9 cellular contexts compared by ENCODE assay signal in the genomic region with DNA sequence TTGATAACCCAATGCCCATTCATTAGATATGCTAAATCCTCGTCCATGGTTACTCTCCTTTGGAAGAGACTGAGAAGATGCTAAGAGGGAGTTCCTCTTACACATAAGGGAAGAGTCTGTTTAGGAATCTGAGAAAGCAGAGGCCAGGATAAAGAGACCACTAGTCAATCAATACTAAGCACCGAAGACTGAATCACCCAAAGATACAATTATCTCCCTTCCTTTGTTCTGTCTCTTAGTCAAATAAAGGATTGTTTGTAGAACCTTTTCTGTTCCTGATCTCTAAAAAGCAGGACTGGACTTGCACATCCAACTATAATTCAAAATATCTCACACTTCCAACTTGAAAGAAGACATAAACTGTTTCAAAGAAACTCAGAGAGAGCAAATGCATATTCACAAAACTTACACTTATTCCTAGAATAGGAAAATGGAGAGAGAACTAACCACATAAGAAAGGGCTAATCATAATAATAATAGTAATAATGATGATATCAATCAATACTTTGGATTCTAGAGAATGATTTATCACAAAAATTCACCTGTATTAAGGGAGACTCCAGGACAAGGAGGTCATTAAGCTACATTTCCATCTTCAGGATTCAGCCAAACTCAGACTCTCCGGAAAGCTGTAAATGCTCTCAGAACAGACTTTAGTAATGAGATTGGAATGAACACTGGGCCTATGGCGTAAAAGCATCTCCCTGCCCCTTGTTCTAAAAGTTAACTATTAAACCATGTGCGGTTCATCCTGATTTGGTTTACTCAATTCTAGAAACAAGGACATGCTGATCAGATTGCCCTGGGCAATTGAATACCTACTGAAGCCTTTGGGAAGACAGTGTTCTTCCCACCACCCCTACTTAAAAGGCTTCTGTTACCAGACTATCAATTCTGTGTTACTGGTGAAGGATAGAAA.
DNase-seq lines count a peak whose midpoint lies in the region; ATAC-seq and TF ChIP-seq lines count a peak whose summit lies in the region.
"Had no signal": no experiment of that assay in that cellular context is flagged by ENCODE, and none has a peak within 500 bp of the region (broad histone marks: within the 10 kb centered on the region; RNA-seq: fewer than 3 reads in every experiment).

No MANE protein-coding gene starts in this region.

- TF ChIP-seq CTCF in RWPE2 (IDR thresholded peaks at IDR 0.05; ENCODE audit: poor library complexity, severe bottlenecking) (no peak), left ventricle myocardium inferior (IDR thresholded peaks at IDR 0.05; ENCODE audit: borderline replicate concordance) (no peak)

- peak overlapping the region; percentile 74 for H3K9ac ChIP-seq in skeletal muscle satellite cell (ENCODE audit: low read depth, low read length)

- H3K27me3 ChIP-seq in RWPE2 (ENCODE audit: insufficient read depth, poor library complexity, severe bottlenecking): no peaks in the 10 kb centered on the region
- no peaks in the 10 kb centered on the region for H3K27me3 ChIP-seq in left ventricle myocardium inferior (ENCODE audit: low read depth)
- H3K27me3 ChIP-seq in skeletal muscle satellite cell (ENCODE audit: control insufficient read depth, insufficient read depth, low read length): no peaks in the 10 kb centered on the region

- H3K27ac ChIP-seq in RWPE2 (ENCODE audit: poor library complexity, severe bottlenecking) (no peak overlapping the region), left ventricle myocardium inferior (replicated peaks) (peak overlapping the region; percentile 72)

- H3K9me3 ChIP-seq in RWPE2 (ENCODE audit: severe bottlenecking): no peaks in the 10 kb centered on the region
- H3K9me3 ChIP-seq in left ventricle myocardium inferior (replicated peaks): no peaks in the 10 kb centered on the region
- no peaks in the 10 kb centered on the region for H3K9me3 ChIP-seq in skeletal muscle satellite cell (replicated peaks; ENCODE audit: low read length)

- H3K36me3 ChIP-seq in RWPE2 (ENCODE audit: low read depth) (no peaks in the 10 kb centered on the region), left ventricle myocardium inferior (no peaks in the 10 kb centered on the region), skeletal muscle satellite cell (ENCODE audit: insufficient read depth, low read length) (no peaks in the 10 kb centered on the region)

- H3K4me1 ChIP-seq in RWPE2 (ENCODE audit: insufficient read depth, poor library complexity, severe bottlenecking) (peaks cover 4% of the 10 kb centered on the region), left ventricle myocardium inferior (peaks cover 32% of the 10 kb centered on the region), skeletal muscle satellite cell (ENCODE audit: control insufficient read depth, insufficient read depth, low read length) (peaks cover 24% of the 10 kb centered on the region)

- peak; percentile 86 for ATAC-seq in RWPE2 (ENCODE audit: low read depth)
- ATAC-seq: naive thymus-derived CD4-positive, alpha-beta T cell had no signal

- peak; percentile 47 for DNase-seq in GM04504 (ENCODE audit: low read depth)
- DNase-seq in RWPE2 (ENCODE audit: low spot score): no peak
- no peak for DNase-seq in left ventricle myocardium inferior
- no peak for DNase-seq in Kasumi-1 (lab: John Stamatoyannopoulos, UW)
- DNase-seq in cerebellar cortex (ENCODE audit: low spot score): no peak
- DNase-seq in activated effector memory CD4-positive, alpha-beta T cell treated with anti-CD3 and anti-CD28 coated beads, Interleukin-2, amount 50 U/mL, for 16 hours: no peak
- no peak for DNase-seq in SK-N-DZ (ENCODE audit: low spot score)
- DNase-seq: naive thymus-derived CD4-positive, alpha-beta T cell had no signal

- peak overlapping the region; percentile 78 for H3K4me2 ChIP-seq in skeletal muscle satellite cell (ENCODE audit: low read length)

- H3K4me3 ChIP-seq in RWPE2 (ENCODE audit: severe bottlenecking) (no peak overlapping the region), left ventricle myocardium inferior (peak overlapping the region; percentile 40), skeletal muscle satellite cell (ENCODE audit: low read length) (peak overlapping the region; percentile 63)

- intact Hi-C loops in left ventricle myocardium inferior (cut with micrococcal nuclease): no loop called here
